Comparison of ENCODE assay signal across 25 cellular contexts in the genomic region with DNA sequence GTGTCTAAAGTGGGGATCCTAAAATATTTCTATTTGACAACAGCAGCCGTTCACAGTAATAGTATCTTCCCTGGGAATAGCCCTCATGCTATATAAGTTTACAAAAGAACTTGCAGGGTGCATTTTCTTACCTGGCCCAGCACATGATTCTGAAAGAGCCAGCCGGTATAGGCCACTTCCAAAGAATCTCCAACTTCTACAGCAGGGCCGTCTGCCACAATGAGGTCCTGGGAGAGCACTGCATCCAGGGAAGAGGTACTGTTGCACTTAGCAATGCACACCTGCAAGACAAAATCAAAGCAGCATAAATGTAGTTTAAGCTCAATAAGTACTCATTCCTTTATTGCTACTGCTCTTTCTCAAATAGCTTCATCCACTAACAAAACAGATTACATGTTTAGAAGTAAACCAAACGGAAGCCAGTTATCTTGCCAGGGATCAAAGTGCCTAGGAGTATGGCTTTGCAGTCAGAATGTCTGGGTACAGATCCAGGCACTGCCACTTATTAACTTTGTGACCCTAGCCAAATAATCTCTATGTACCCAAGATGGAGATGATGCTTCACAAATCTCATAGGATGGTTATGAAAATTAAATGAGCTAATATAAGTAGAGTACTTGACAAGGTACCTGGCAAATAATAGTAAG.
"Had no signal": no experiment of that assay in that cellular context is flagged by ENCODE, and none has a peak within 500 bp of the region (broad histone marks: within the 10 kb centered on the region; RNA-seq: fewer than 3 reads in every experiment).

No MANE protein-coding gene starts in this region.

- H3K27me3 Mint-ChIP-seq: dendritic cell treated with granulocyte-macrophage colony-stimulating factor and Interleukin-4, amounts not matched to agents 40 ng/mL and 50 ng/mL, for 4 days; effector memory CD8-positive, alpha-beta T cell; naive thymus-derived CD4-positive, alpha-beta T cell had no signal

- H3K4me3 Mint-ChIP-seq: dendritic cell treated with granulocyte-macrophage colony-stimulating factor and Interleukin-4, amounts not matched to agents 40 ng/mL and 50 ng/mL, for 4 days; effector memory CD8-positive, alpha-beta T cell; endodermal cell; naive thymus-derived CD4-positive, alpha-beta T cell had no signal

- H3K4me1 Mint-ChIP-seq: endodermal cell had no signal

- ATAC-seq: effector memory CD8-positive, alpha-beta T cell; esophagus mucosa; gastrocnemius medialis; heart right ventricle; left cardiac atrium; lower lobe of right lung; naive thymus-derived CD4-positive, alpha-beta T cell had no signal

- H3K27ac Mint-ChIP-seq: dendritic cell treated with granulocyte-macrophage colony-stimulating factor and Interleukin-4, amounts not matched to agents 40 ng/mL and 50 ng/mL, for 4 days; effector memory CD8-positive, alpha-beta T cell; endodermal cell; naive thymus-derived CD4-positive, alpha-beta T cell had no signal

- FAIRE-seq: endometrium, islet of Langerhans, keratinocyte had no signal

- DNase-seq: colonic mucosa; cortex of kidney; effector CD8-positive, alpha-beta T cell; effector memory CD8-positive, alpha-beta T cell; endodermal cell; erythroblast; esophagus squamous epithelium; foreskin fibroblast; foreskin melanocyte; gastrocnemius medialis; glutamatergic neuron; head of caudate nucleus; heart right ventricle; hippocampal formation; left cardiac atrium; left ventricle myocardium inferior; lower lobe of right lung; mesendoderm; midbrain; naive thymus-derived CD4-positive, alpha-beta T cell had no signal

- H3K9me3 Mint-ChIP-seq: dendritic cell treated with granulocyte-macrophage colony-stimulating factor and Interleukin-4, amounts not matched to agents 40 ng/mL and 50 ng/mL, for 4 days; effector memory CD8-positive, alpha-beta T cell; endodermal cell; naive thymus-derived CD4-positive, alpha-beta T cell had no signal
